ENCODE assay signal across 11 cellular contexts in genomic region chr6:53854843-53855567, GRCh38.
DNase-seq lines count a peak whose midpoint lies in the region; ATAC-seq and TF ChIP-seq lines count a peak whose summit lies in the region.
"Had no signal": no experiment of that assay in that cellular context is flagged by ENCODE, and none has a peak within 500 bp of the region (broad histone marks: within the 10 kb centered on the region; RNA-seq: fewer than 3 reads in every experiment).

No MANE protein-coding gene starts in this region.

- H2AFZ ChIP-seq in MM.1S (ENCODE audit: low read length) (0 out of 2 replicates have a peak overlapping the region, but pooled peaks have one; percentile 19), trophoblast cell (ENCODE audit: insufficient read depth, low read length, poor library complexity) (no peak overlapping the region)

- H2AK5ac ChIP-seq in trophoblast cell (ENCODE audit: low read length) = no peak overlapping the region

- H2BK12ac ChIP-seq in trophoblast cell (ENCODE audit: low read length) = peak overlapping the region; percentile 2

- no CpG with 5 or more reads among the region's 5 CpGs for WGBS in trophoblast cell (ENCODE audit: extremely low coverage, insufficient coverage, insufficient read length)

- H4K12ac ChIP-seq in trophoblast cell (ENCODE audit: low read depth, low read length) = no peak overlapping the region

- peak overlapping the region; percentile 6 for H3K18ac ChIP-seq in trophoblast cell (ENCODE audit: low read length)

- no peak overlapping the region for H3K14ac ChIP-seq in trophoblast cell (ENCODE audit: low read length)

- H4K8ac ChIP-seq in trophoblast cell (ENCODE audit: low read depth, low read length) = no peak overlapping the region

- H3K4me2 ChIP-seq in MM.1S (ENCODE audit: low read depth, low read length) (peak overlapping the region; percentile 66), trophoblast cell (ENCODE audit: low read length) (no peak overlapping the region)

- no peaks in the 10 kb centered on the region for H3K9me2 ChIP-seq in MM.1S (replicated peaks; ENCODE audit: insufficient read depth, low read length)

- no peak overlapping the region for H2BK5ac ChIP-seq in trophoblast cell (ENCODE audit: low read depth, low read length, poor library complexity)

- H3K9ac ChIP-seq in MM.1S (ENCODE audit: low read length) = peak overlapping the region; percentile 2; the same call in 1 of the 2 replicates
- no peak overlapping the region for H3K9ac ChIP-seq in trophoblast cell (ENCODE audit: low read length)

- H3K36me3 ChIP-seq in MM.1S (replicated peaks; ENCODE audit: insufficient read depth, low read length) (no peaks in the 10 kb centered on the region), trophoblast cell (ENCODE audit: control insufficient read depth in 1 of 2, insufficient read depth in 2 of 2, low read length in 2 of 2) (no peaks in the 10 kb centered on the region)
- H3K36me3 ChIP-seq: SJSA1 had no signal

- H3K27me3 ChIP-seq in MM.1S (replicated peaks; ENCODE audit: insufficient read depth, low read length) = no peaks in the 10 kb centered on the region
- no peaks in the 10 kb centered on the region for H3K27me3 ChIP-seq in trophoblast cell (ENCODE audit: insufficient read depth, low read length)
- H3K27me3 ChIP-seq: SJSA1 had no signal

- peaks cover 8% of the 10 kb centered on the region for H3K79me1 ChIP-seq in trophoblast cell (ENCODE audit: low read length)

- no peaks in the 10 kb centered on the region for H4K20me1 ChIP-seq in MM.1S (ENCODE audit: insufficient read depth, low read length)

- no peaks in the 10 kb centered on the region for H3K9me3 ChIP-seq in MM.1S (replicated peaks; ENCODE audit: insufficient read depth, low read length)
- no peaks in the 10 kb centered on the region for H3K9me3 ChIP-seq in trophoblast cell (ENCODE audit: insufficient read depth, low read depth, low read length)
- H3K9me3 ChIP-seq: SJSA1 had no signal

- peak overlapping the region; percentile 7 for H4K91ac ChIP-seq in trophoblast cell (ENCODE audit: low read depth, low read length)

- H3K4me3 ChIP-seq in MM.1S (ENCODE audit: low read length) (no peak overlapping the region), trophoblast cell (ENCODE audit: low read depth, low read length) (no peak overlapping the region)
- H3K4me3 ChIP-seq: SJSA1 had no signal

- DNase-seq in MM.1S (peak; percentile 80), trophoblast cell (no peak), NCI-H2196 treated with DMSO at 0.1 percent for 48 hours (lab: John Stamatoyannopoulos, UW; ENCODE audit: unreplicated experiment) (no peak), SKM-1 treated with dmso at 0.1 percent for 144 hours (lab: John Stamatoyannopoulos, UW; ENCODE audit: unreplicated experiment) (no peak), dermis blood vessel endothelial cell (no peak)
- DNase-seq: endodermal cell, Kasumi-1, mesenchymal stem cell had no signal

- H3K27ac ChIP-seq in MM.1S (ENCODE audit: low read length) = peak overlapping the region; percentile 66; the same call in 1 of the 2 replicates
- H3K27ac ChIP-seq in trophoblast cell (ENCODE audit: low read depth, low read length) = peak overlapping the region; percentile 4
- H3K27ac ChIP-seq: SJSA1 had no signal

- H3K79me2 ChIP-seq in MM.1S (ENCODE audit: low read length) = peaks cover 77% of the 10 kb centered on the region
- peaks cover 2% of the 10 kb centered on the region for H3K79me2 ChIP-seq in trophoblast cell (ENCODE audit: control insufficient read depth, insufficient read depth, low read length, poor library complexity)

- H2BK120ac ChIP-seq in trophoblast cell (ENCODE audit: insufficient read depth, low read length, poor library complexity) = no peak overlapping the region

- H3F3A ChIP-seq in MM.1S (ENCODE audit: insufficient read depth, low read length) = peaks cover 15% of the 10 kb centered on the region; the same call in 1 of the 2 replicates

- H3K23ac ChIP-seq in trophoblast cell (ENCODE audit: low read length) = no peak overlapping the region

- peak overlapping the region; percentile 1 for H3K4ac ChIP-seq in trophoblast cell (ENCODE audit: low read depth, low read length)

- H3K4me1 ChIP-seq in MM.1S (ENCODE audit: low read length) (peaks cover 30% of the 10 kb centered on the region), trophoblast cell (ENCODE audit: control insufficient read depth in 1 of 2, insufficient read depth in 2 of 2, low read length in 2 of 2) (peaks cover 16 to 24% of the 10 kb centered on the region in 2 experiments)
- H3K4me1 ChIP-seq: SJSA1 had no signal

- peak; percentile 52 for ATAC-seq in GM19328 (IDR thresholded peaks at IDR 0.05; ENCODE audit: unreplicated experiment)
- ATAC-seq in HG02763 (IDR thresholded peaks at IDR 0.05; ENCODE audit: unreplicated experiment) = peak; percentile 96

- no peak for TF ChIP-seq CTCF in MM.1S (IDR thresholded peaks at IDR 0.05; ENCODE audit: low read length)
